Comparison of ENCODE assay signal across 30 cellular contexts in the genomic region with DNA sequence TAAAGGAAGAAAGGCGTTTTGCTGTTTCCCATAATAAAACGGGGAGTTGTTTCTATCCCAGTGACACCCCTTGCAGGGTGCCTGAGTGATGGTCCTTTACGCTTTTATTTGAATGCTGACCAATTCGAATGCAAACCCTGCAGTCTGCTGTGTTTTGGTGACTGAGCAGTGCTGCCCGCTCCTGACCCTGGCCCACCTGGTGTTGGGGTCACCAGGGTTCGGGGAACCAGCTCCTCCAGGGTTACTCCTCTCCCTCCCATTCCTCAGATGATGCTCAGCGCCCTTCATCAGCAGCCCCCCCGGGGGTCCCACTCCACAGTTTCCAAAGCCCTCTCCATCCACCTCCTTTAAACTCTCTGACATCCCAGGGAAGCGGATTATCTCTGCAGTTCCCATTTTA. TPM values are rescaled to one million over a fixed set of nuclear protein-coding genes. Genes with fewer than 3 reads are reported as not detected.
DNase-seq lines count a peak whose midpoint lies in the region; ATAC-seq, FAIRE-seq and TF ChIP-seq lines count a peak whose summit lies in the region.
"Had no signal": no experiment of that assay in that cellular context is flagged by ENCODE, and none has a peak within 500 bp of the region (broad histone marks: within the 10 kb centered on the region; RNA-seq: fewer than 3 reads in every experiment).

No MANE protein-coding gene starts in this region.

- H3K4me2 ChIP-seq in H1 (ENCODE audit: insufficient read depth in 1 of 2, low read depth in 2 of 2, low read length in 2 of 2) = 0 out of 4 replicates have a peak overlapping the region, but pooled peaks of 1 of the 2 experiments have one; percentile 11
- H3K4me2 ChIP-seq in smooth muscle cell = no peak overlapping the region
- H3K4me2 ChIP-seq: KMS-11 had no signal

- H2AFZ ChIP-seq in H1 (ENCODE audit: low read length) (no peak overlapping the region), smooth muscle cell (ENCODE audit: low read depth) (no peak overlapping the region)

- H3K9me3 ChIP-seq in left ventricle myocardium inferior (replicated peaks) = no peaks in the 10 kb centered on the region
- H3K9me3 ChIP-seq in H1 (ENCODE audit: insufficient read depth in 2 of 2, low read depth in 1 of 2, low read length in 1 of 2) = no peaks in the 10 kb centered on the region
- H3K9me3 ChIP-seq in spleen = no peaks in the 10 kb centered on the region
- H3K9me3 ChIP-seq in CD8-positive, alpha-beta T cell (ENCODE audit: low read length) = no peaks in the 10 kb centered on the region
- no peaks in the 10 kb centered on the region for H3K9me3 ChIP-seq in gastroesophageal sphincter
- H3K9me3 ChIP-seq in smooth muscle cell (replicated peaks; ENCODE audit: low read depth) = no peaks in the 10 kb centered on the region

- TF ChIP-seq EP300 in H1 (IDR thresholded peaks at IDR 0.05; ENCODE audit: borderline replicate concordance in 1 of 2, low read depth in 2 of 2, low read length in 2 of 2) (no peak), gastroesophageal sphincter (IDR thresholded peaks at IDR 0.05) (no peak)

- no peak overlapping the region for H4K5ac ChIP-seq in H1 (ENCODE audit: insufficient read length, low read depth, low read length)

- H3K9me3 Mint-ChIP-seq in CD8-positive, alpha-beta T cell = no peaks in the 10 kb centered on the region
- H3K9me3 Mint-ChIP-seq: IgD-negative memory B cell had no signal

- H3K27me3 ChIP-seq in left ventricle myocardium inferior (ENCODE audit: low read depth) (peaks cover 88% of the 10 kb centered on the region), H1 (replicated peaks in 1 of 4; ENCODE audit: control insufficient read depth in 3 of 4, extremely low read depth in 1 of 4, insufficient read depth in 3 of 4, low read length in 3 of 4) (peaks cover 0 to 13% (median 7%) of the 10 kb centered on the region in 4 experiments; a peak in 5 of 7 replicates), spleen (replicated peaks in 1 of 7) (peaks cover 0 to 94% (median 12%) of the 10 kb centered on the region in 7 donors), gastroesophageal sphincter (peaks cover 92% of the 10 kb centered on the region), smooth muscle cell (ENCODE audit: low read depth) (peaks cover 65% of the 10 kb centered on the region)
- H3K27me3 ChIP-seq in CD8-positive, alpha-beta T cell (ENCODE audit: insufficient read depth, low read length) = peaks cover 11% of the 10 kb centered on the region

- H3K23ac ChIP-seq in H1 (ENCODE audit: insufficient read length) = no peak overlapping the region

- H3F3A ChIP-seq in smooth muscle cell (ENCODE audit: low read depth) = no peaks in the 10 kb centered on the region

- H3K9ac ChIP-seq in H1 (replicated peaks in 1 of 4; ENCODE audit: extremely low read depth in 1 of 4, low read depth in 3 of 4, low read length in 3 of 4) (no peak overlapping the region), smooth muscle cell (ENCODE audit: low read depth) (no peak overlapping the region)
- H3K9ac ChIP-seq: KMS-11 had no signal

- ATAC-seq in Right ventricle myocardium inferior (no peak), gastroesophageal sphincter (no peak)
- ATAC-seq in CD8-positive, alpha-beta T cell = no peak

- no peak overlapping the region for H2BK15ac ChIP-seq in H1 (ENCODE audit: low read length)

- H3K23me2 ChIP-seq in H1 (ENCODE audit: low read depth, low read length) = peaks cover 4% of the 10 kb centered on the region; the same call in 1 of the 2 replicates

- CTCF ChIA-PET in H1 (lab: Charles Lee; ENCODE audit: partially characterized antibody) = interaction anchor here (1.3 to 9.0 kb wide), 2 partner anchors 12 to 19 kb away, joined by 6 to 148 read pairs; no protein-coding TSS in a partner anchor
- CTCF ChIA-PET in CD8-positive, alpha-beta T cell (lab: Charles Lee) = interaction anchor here (1.0 kb wide), 1 partner anchor 14 kb away, joined by 3 read pairs; no protein-coding TSS in a partner anchor

- TF ChIP-seq POLR2A in H1 (IDR thresholded peaks at IDR 0.05; ENCODE audit: control extremely low read depth in 1 of 2, low read depth in 2 of 2, low read length in 2 of 2) = no peak
- TF ChIP-seq POLR2A in spleen (IDR thresholded peaks at IDR 0.05) = no peak
- no peak for TF ChIP-seq POLR2A in gastroesophageal sphincter (IDR thresholded peaks at IDR 0.05)

- TF ChIP-seq RAD21 in H1 (IDR thresholded peaks at IDR 0.05 in 1 of 2, conservative IDR thresholded peaks at IDR 0.05 in 1 of 2; ENCODE audit: low read depth in 2 of 2, low read length in 2 of 2) = no peak

- no peak overlapping the region for H3K18ac ChIP-seq in H1 (ENCODE audit: extremely low read depth, low read length)

- 74% methylated on average over 9 of the region's 9 CpGs; no CpG with 5 or more reads in 1 of the 2 experiments for WGBS in H1 (ENCODE audit: extremely low coverage in 1 of 2, insufficient coverage in 1 of 2, insufficient read length in 1 of 2, insufficient replicate concordance in 2 of 2, low coverage in 1 of 2, low lambda C conversion rate in 2 of 2, missing lambda C conversion rate in 1 of 2), 2 experiments
- 76 to 85% (median 80%) methylated on average over 9 of the region's 9 CpGs for WGBS in spleen, 5 donors
- WGBS in gastroesophageal sphincter (ENCODE audit: low coverage in 1 of 2), 2 donors = 67 to 100% methylated on average over 1 of the region's 9 CpGs
- WGBS in smooth muscle cell (ENCODE audit: low lambda C conversion rate) = 82% methylated on average over 9 of the region's 9 CpGs

- H3K4me3 Mint-ChIP-seq in CD8-positive, alpha-beta T cell = no peak overlapping the region
- H3K4me3 Mint-ChIP-seq: CD4-positive, CD25-positive, alpha-beta regulatory T cell; IgD-negative memory B cell had no signal

- TF ChIP-seq CTCF in left ventricle myocardium inferior (IDR thresholded peaks at IDR 0.05; ENCODE audit: borderline replicate concordance) (no peak), H1 (IDR thresholded peaks at IDR 0.05; ENCODE audit: control extremely low read depth in 1 of 3, insufficient read depth in 1 of 3, low read depth in 1 of 3, low read length in 3 of 3) (no peak), spleen (IDR thresholded peaks at IDR 0.05 in 8 of 11, conservative IDR thresholded peaks at IDR 0.05 in 3 of 11) (no peak), gastroesophageal sphincter (IDR thresholded peaks at IDR 0.05) (no peak), smooth muscle cell (IDR thresholded peaks at IDR 0.05; ENCODE audit: borderline replicate concordance, insufficient read depth, poor library complexity, severe bottlenecking) (no peak)
- no peak for TF ChIP-seq CTCF in CD8-positive, alpha-beta T cell (IDR thresholded peaks at IDR 0.05)

- H3K79me2 ChIP-seq in H1 (ENCODE audit: control insufficient read depth in 1 of 2, insufficient read depth in 2 of 2, low read length in 2 of 2) = no peaks in the 10 kb centered on the region
- no peaks in the 10 kb centered on the region for H3K79me2 ChIP-seq in smooth muscle cell (ENCODE audit: low read depth)

- H3K27ac Mint-ChIP-seq in CD8-positive, alpha-beta T cell = no peak overlapping the region
- H3K27ac Mint-ChIP-seq: CD4-positive, CD25-positive, alpha-beta regulatory T cell; IgD-negative memory B cell had no signal

- H4K91ac ChIP-seq in H1 (replicated peaks; ENCODE audit: insufficient read length, low read length) = no peak overlapping the region

- intact Hi-C loops in left ventricle myocardium inferior (cut with micrococcal nuclease) (no loop called here), Right ventricle myocardium inferior (cut with DNase I) (no loop called here), spleen (cut with DNase I; ENCODE audit: low total_unique reads) (no loop called here)
- intact Hi-C loops in CD8-positive, alpha-beta T cell (cut with DNase I, micrococcal nuclease) = no loop called here

- no peak overlapping the region for H2BK5ac ChIP-seq in H1 (ENCODE audit: low read depth, low read length)

- H3K14ac ChIP-seq in H1 (ENCODE audit: insufficient read length) = no peak overlapping the region

- no peak overlapping the region for H3K4me3 ChIP-seq in left ventricle myocardium inferior
- no peak overlapping the region for H3K4me3 ChIP-seq in H1 (ENCODE audit: extremely low read depth in 1 of 4, insufficient read depth in 2 of 4, low read depth in 3 of 4, low read length in 4 of 4)
- H3K4me3 ChIP-seq in spleen = no peak overlapping the region
- no peak overlapping the region for H3K4me3 ChIP-seq in CD8-positive, alpha-beta T cell (ENCODE audit: low read depth, low read length)
- H3K4me3 ChIP-seq in gastroesophageal sphincter = no peak overlapping the region
- no peak overlapping the region for H3K4me3 ChIP-seq in smooth muscle cell

- peaks cover 0 to 3% of the 10 kb centered on the region in 2 experiments for H4K20me1 ChIP-seq in H1 (replicated peaks in 1 of 2; ENCODE audit: control insufficient read depth in 1 of 2, insufficient read depth in 2 of 2, low read length in 2 of 2)
- H4K20me1 ChIP-seq in smooth muscle cell (ENCODE audit: low read depth) = no peaks in the 10 kb centered on the region

- FAIRE-seq in H1 (lab: Jason Lieb, UNC) = no peak
- FAIRE-seq: GM12891 had no signal

- H3K27ac ChIP-seq in left ventricle myocardium inferior (replicated peaks) (peak overlapping the region; percentile 50), H1 (ENCODE audit: low read depth, low read length) (no peak overlapping the region), spleen (no peak overlapping the region), gastroesophageal sphincter (no peak overlapping the region), smooth muscle cell (ENCODE audit: low read depth) (no peak overlapping the region)
- no peak overlapping the region for H3K27ac ChIP-seq in CD8-positive, alpha-beta T cell (ENCODE audit: low read depth, low read length)
- H3K27ac ChIP-seq: HL-60, KMS-11 had no signal

- H3K4ac ChIP-seq in H1 (replicated peaks; ENCODE audit: insufficient read length, low read depth, low read length) = no peak overlapping the region

- POLR2A ChIA-PET in H1 (lab: Charles Lee; ENCODE audit: partially characterized antibody) = interaction anchor here (1.6 kb wide), 1 partner anchor 15 kb away, joined by 4 read pairs; no protein-coding TSS in a partner anchor
- POLR2A ChIA-PET in CD8-positive, alpha-beta T cell (lab: Charles Lee) = no interaction called here

- peak overlapping the region; percentile 41; the same call in 1 of the 2 replicates for H2AK5ac ChIP-seq in H1 (ENCODE audit: low read depth, low read length)

- no peaks in the 10 kb centered on the region for H3K79me1 ChIP-seq in H1 (ENCODE audit: low read depth, low read length)

- no peak overlapping the region for H2BK120ac ChIP-seq in H1 (replicated peaks; ENCODE audit: low read depth, low read length)

- no peak overlapping the region for H4K8ac ChIP-seq in H1 (ENCODE audit: extremely low read depth, insufficient read depth, low read length)

- no peak overlapping the region for H3K56ac ChIP-seq in H1 (replicated peaks; ENCODE audit: insufficient read length, low read depth, low read length)

- DNase-seq in left ventricle myocardium inferior (no peak), Right ventricle myocardium inferior (ENCODE audit: missing footprints) (no peak), H1 (ENCODE audit: low read depth in 1 of 2, low spot score in 2 of 2) (no peak), spleen (peak; percentile 21), smooth muscle cell (lab: John Stamatoyannopoulos, UW; ENCODE audit: unreplicated experiment) (no peak)
- no peak for DNase-seq in CD8-positive, alpha-beta T cell
- DNase-seq: 8988T; ACHN; CD4-positive, CD25-positive, alpha-beta regulatory T cell; COR-L47; DMS79; EL; GDM1; GOT3; MM.1S; NCI-H1048; NCI-H1417; NCI-H1694; NCI-H2029 treated with DMSO at 0.1 percent for 48 hours; NCI-H2227 treated with DMSO at 0.1 percent for 48 hours; NCI-H69; RPMI8226; SHP77 treated with DMSO at 0.1 percent for 48 hours had no signal

- H3K36me3 ChIP-seq in left ventricle myocardium inferior (no peaks in the 10 kb centered on the region), H1 (ENCODE audit: control insufficient read depth in 2 of 4, insufficient read depth in 4 of 4, low read length in 3 of 4) (no peaks in the 10 kb centered on the region), spleen (peaks cover 0 to 44% (median 0%) of the 10 kb centered on the region in 6 donors), gastroesophageal sphincter (no peaks in the 10 kb centered on the region), smooth muscle cell (ENCODE audit: low read depth) (no peaks in the 10 kb centered on the region)
- H3K36me3 ChIP-seq in CD8-positive, alpha-beta T cell (ENCODE audit: insufficient read depth, low read length) = no peaks in the 10 kb centered on the region

- no peaks in the 10 kb centered on the region for H3K36me3 Mint-ChIP-seq in CD8-positive, alpha-beta T cell

- H3K4me1 ChIP-seq in left ventricle myocardium inferior (peaks cover 81% of the 10 kb centered on the region), H1 (replicated peaks in 1 of 4; ENCODE audit: control insufficient read depth in 3 of 4, insufficient read depth in 4 of 4, low read length in 3 of 4) (peaks cover 7 to 31% (median 15%) of the 10 kb centered on the region in 4 experiments), spleen (peaks cover 0 to 20% (median 4%) of the 10 kb centered on the region in 6 donors), gastroesophageal sphincter (peaks cover 0 to 21% (median 4%) of the 10 kb centered on the region in 3 donors), smooth muscle cell (ENCODE audit: low read depth) (peaks cover 8% of the 10 kb centered on the region)
- H3K4me1 ChIP-seq in CD8-positive, alpha-beta T cell (ENCODE audit: insufficient read depth, low read length) = peaks cover 8% of the 10 kb centered on the region

- no peak overlapping the region for H2BK20ac ChIP-seq in H1 (ENCODE audit: low read length)

- peaks cover 38% of the 10 kb centered on the region for H3K27me3 Mint-ChIP-seq in CD8-positive, alpha-beta T cell (ENCODE audit: low read depth)

- no peak overlapping the region for H2BK12ac ChIP-seq in H1 (ENCODE audit: low read depth, low read length)

- peaks cover 7% of the 10 kb centered on the region for H3K4me1 Mint-ChIP-seq in CD8-positive, alpha-beta T cell (ENCODE audit: low read depth)

RNA-seq across cellular contexts. Expression of a gene that starts 6.0 kb away (rescaled TPM):
- total RNA-seq in left ventricle myocardium inferior = 12.9 TPM
- 13.4 TPM for total RNA-seq in Right ventricle myocardium inferior
- 3.6 and 4.2 TPM in 2 replicates for total RNA-seq in H1 (2021; fragmentation: NEBNext Ultra II Directional; extraction: Animal tissue kit (Norgen Biotek cat#: 25700))
- polyA plus RNA-seq in H1 (2011; rRNA removed) = 3.6 and 6.8 TPM in 2 replicates
- polyA plus RNA-seq in H1 (2011; cell fraction: cytosol; rRNA removed) = 7.0 TPM
- polyA plus RNA-seq in H1 (2011; cell fraction: nucleus; rRNA removed) = 7.7 TPM
- polyA plus RNA-seq in H1 (2012, experiment 1 of 2) = 2.7 to 4.3 TPM (median 3.7 TPM) in 4 replicates
- 3.3 TPM for polyA plus RNA-seq in H1 (2012, experiment 2 of 2)
- 16.2 TPM for polyA plus RNA-seq in H1 (2013, experiment 1 of 2)
- polyA plus RNA-seq in H1 (2013, experiment 2 of 2) = 16.6 TPM
- 1.8 and 3.5 TPM in 2 replicates for polyA minus RNA-seq in H1 (2011; rRNA and poly(A)+ RNA removed)
- polyA minus RNA-seq in H1 (2011; cell fraction: cytosol; rRNA and poly(A)+ RNA removed) = not detected
- polyA minus RNA-seq in H1 (2011; cell fraction: nucleus; rRNA and poly(A)+ RNA removed) = 1.7 TPM
- total RNA-seq in spleen = 10 to 100 TPM in 4 of 7 donors, 1 to 10 TPM in 3; 7.2 to 19.3 (median 13.3) TPM
- 1 to 10 TPM; 1.7 to 7.0 (median 5.4) TPM for polyA plus RNA-seq in spleen
- not detected for total RNA-seq in CD8-positive, alpha-beta T cell
- 1 to 10 TPM; 1.8 to 5.5 (median 3.3) TPM for total RNA-seq in gastroesophageal sphincter
- not detected in 2 replicates for total RNA-seq in smooth muscle cell
- polyA plus RNA-seq in smooth muscle cell = 0.87 TPM in 1 of 2 replicates, not detected in the other
- total RNA-seq: CD4-positive, CD25-positive, alpha-beta regulatory T cell; NCI-H460 had no signal
- polyA plus RNA-seq: BJ; CD4-positive, CD25-positive, alpha-beta regulatory T cell; IgD-negative memory B cell had no signal
